8 cellular contexts compared by ENCODE assay signal in genomic region chr2:38602136-38602731, GRCh38. TPM values are rescaled to one million over a fixed set of nuclear protein-coding genes. Genes with fewer than 3 reads are reported as not detected.
DNase-seq lines count a peak whose midpoint lies in the region; ATAC-seq and TF ChIP-seq lines count a peak whose summit lies in the region.

No MANE protein-coding gene starts in this region.

- 1 to 2% methylated on average over 23 to 66 of the region's 74 CpGs for WGBS in GM23248 (ENCODE audit: low coverage in 1 of 2, low lambda C conversion rate in 2 of 2, missing lambda C conversion rate in 2 of 2), 2 experiments
- WGBS in urinary bladder = under 1% methylated on average over 74 of the region's 74 CpGs

- peaks cover 30% of the 10 kb centered on the region for H4K20me1 ChIP-seq in GM23248 (ENCODE audit: insufficient read depth)

- H3K4me1 Mint-ChIP-seq in Caco-2 (ENCODE audit: low read depth, unreplicated experiment) = peaks cover 8% of the 10 kb centered on the region
- H3K4me1 Mint-ChIP-seq in activated T-helper 17 cell treated with anti-CD3 and anti-CD28 coated beads, Interleukin-2, amount 50 U/mL, for 72 hours = peaks cover 13% of the 10 kb centered on the region

- CTCF ChIA-PET in Caco-2 (lab: Charles Lee) = interaction anchor here (0.5 to 4.8 kb wide), 7 partner anchors 13 to 526 kb away, joined by 3 to 21 read pairs (median 6); no protein-coding TSS in a partner anchor

- H3K4me3 Mint-ChIP-seq in Caco-2 (ENCODE audit: unreplicated experiment) = peak overlapping the region; percentile 92
- peak overlapping the region; percentile 84 for H3K4me3 Mint-ChIP-seq in activated T-helper 17 cell treated with anti-CD3 and anti-CD28 coated beads, Interleukin-2, amount 50 U/mL, for 72 hours

- in situ Hi-C loops in GM23248 (cut with MboI) = loop anchor here (10.0 kb wide), 1 partner anchor 113 kb away; no protein-coding TSS in a partner anchor

- H3K9me3 Mint-ChIP-seq in Caco-2 (ENCODE audit: unreplicated experiment) = no peaks in the 10 kb centered on the region
- H3K9me3 Mint-ChIP-seq in activated T-helper 17 cell treated with anti-CD3 and anti-CD28 coated beads, Interleukin-2, amount 50 U/mL, for 72 hours = no peaks in the 10 kb centered on the region

- H3K27ac ChIP-seq in GM23248 (peak overlapping the region; percentile 82), urinary bladder (ENCODE audit: low read depth) (peak overlapping the region; percentile 98)

- H3K9me3 ChIP-seq in Caco-2 (no peaks in the 10 kb centered on the region), GM23248 (ENCODE audit: low read depth) (no peaks in the 10 kb centered on the region), neuron (ENCODE audit: low read length) (no peaks in the 10 kb centered on the region)

- H3K4me1 ChIP-seq in Caco-2 (0 out of 2 replicates have a peak, but pooled peaks cover 5% of the 10 kb centered on the region), GM23248 (ENCODE audit: insufficient read depth) (peaks cover 33% of the 10 kb centered on the region), neuron (ENCODE audit: insufficient read depth, low read length) (peaks cover 35% of the 10 kb centered on the region), urinary bladder (ENCODE audit: insufficient read depth) (peaks cover 4% of the 10 kb centered on the region)

- TF ChIP-seq CTCF in Caco-2 (IDR thresholded peaks at IDR 0.05; ENCODE audit: insufficient read depth in 1 of 2, low read depth in 1 of 2, low read length in 1 of 2, severe bottlenecking in 1 of 2, unreplicated experiment in 1 of 2) (no peak), fibroblast of mammary gland (conservative IDR thresholded peaks at IDR 0.05; ENCODE audit: control insufficient read depth, insufficient read depth, low read depth, low read length) (no peak)

- no peaks in the 10 kb centered on the region for H3K27me3 ChIP-seq in Caco-2 (replicated peaks; ENCODE audit: control insufficient read depth, insufficient read depth, low read length)
- H3K27me3 ChIP-seq in GM23248 (replicated peaks; ENCODE audit: insufficient read depth) = no peaks in the 10 kb centered on the region
- no peaks in the 10 kb centered on the region for H3K27me3 ChIP-seq in neuron (ENCODE audit: insufficient read depth, low read length)

- H3K27me3 Mint-ChIP-seq in Caco-2 (ENCODE audit: insufficient read depth, unreplicated experiment) = no peaks in the 10 kb centered on the region
- H3K27me3 Mint-ChIP-seq in activated T-helper 17 cell treated with anti-CD3 and anti-CD28 coated beads, Interleukin-2, amount 50 U/mL, for 72 hours = no peaks in the 10 kb centered on the region

- H3K4me3 ChIP-seq in Caco-2 (ENCODE audit: low read depth, low read length) = peak overlapping the region; percentile 87
- H3K4me3 ChIP-seq in GM23248 = peak overlapping the region; percentile 94
- H3K4me3 ChIP-seq in fibroblast of mammary gland (ENCODE audit: control insufficient read depth, low read depth, low read length) = peak overlapping the region; percentile 65
- peak overlapping the region; percentile 90 for H3K4me3 ChIP-seq in neuron (ENCODE audit: low read length)
- H3K4me3 ChIP-seq in urinary bladder (ENCODE audit: low read depth, low read length) = peak overlapping the region; percentile 95

- H2AFZ ChIP-seq in GM23248 (peak overlapping the region; percentile 66), neuron (ENCODE audit: low read depth, low read length) (peak overlapping the region; percentile 71)

- DNase-seq in Caco-2 (peak in 1 of 2 experiments; percentile 41), GM23248 (peak; percentile 58), NCI-H146 treated with DMSO at 0.1 percent for 48 hours (lab: John Stamatoyannopoulos, UW; ENCODE audit: unreplicated experiment) (peak; percentile 10), fibroblast of mammary gland (ENCODE audit: low read depth) (no peak), GM19240 (ENCODE audit: insufficient read length, low spot score) (no peak)

- H3K79me2 ChIP-seq in GM23248 (ENCODE audit: insufficient read depth) = peaks cover 52% of the 10 kb centered on the region

- H3K27ac Mint-ChIP-seq in Caco-2 (ENCODE audit: unreplicated experiment) = peak overlapping the region; percentile 96
- peak overlapping the region; percentile 94 for H3K27ac Mint-ChIP-seq in activated T-helper 17 cell treated with anti-CD3 and anti-CD28 coated beads, Interleukin-2, amount 50 U/mL, for 72 hours

- intact Hi-C loops in Caco-2 (cut with micrococcal nuclease; ENCODE audit: unreplicated experiment) = loop anchor here (5.0 kb wide), 2 partner anchors 140 to 520 kb away; partner anchors contain the start of gene SOS1

- peaks cover 11% of the 10 kb centered on the region for H3K36me3 Mint-ChIP-seq in Caco-2 (ENCODE audit: insufficient read depth, unreplicated experiment)
- peaks cover 57% of the 10 kb centered on the region for H3K36me3 Mint-ChIP-seq in activated T-helper 17 cell treated with anti-CD3 and anti-CD28 coated beads, Interleukin-2, amount 50 U/mL, for 72 hours (ENCODE audit: low read depth)

- POLR2A ChIA-PET in Caco-2 (lab: Charles Lee) = interaction anchor here (0.6 to 1.8 kb wide), 5 partner anchors 14 to 578 kb away, joined by 3 to 38 read pairs (median 8); partner anchors contain the start of genes GALM and SRSF7

- no TSS peak for BruUV-seq in Caco-2 (replicated peaks; lab: Mats Ljungman, UMichigan)

- peaks cover 26% of the 10 kb centered on the region; the same call in 1 of the 2 replicates for H3F3A ChIP-seq in GM23248 (ENCODE audit: insufficient read depth)

- no peaks in the 10 kb centered on the region for H3K9me2 ChIP-seq in GM23248 (ENCODE audit: insufficient read depth)

- peak; percentile 1 for ATAC-seq in activated T-helper 17 cell treated with anti-CD3 and anti-CD28 coated beads, Interleukin-2, amount 50 U/mL, for 72 hours (replicated peaks)

- H3K4me2 ChIP-seq in GM23248 (ENCODE audit: unreplicated experiment) = peak overlapping the region; percentile 100

- peak overlapping the region; percentile 93 for H3K9ac ChIP-seq in GM23248

- H3K36me3 ChIP-seq in Caco-2 (ENCODE audit: control insufficient read depth, insufficient read depth, low read length) = no peaks in the 10 kb centered on the region
- no peaks in the 10 kb centered on the region for H3K36me3 ChIP-seq in GM23248 (ENCODE audit: low read depth)
- H3K36me3 ChIP-seq in neuron (ENCODE audit: insufficient read depth, low read length) = no peaks in the 10 kb centered on the region
- H3K36me3 ChIP-seq in urinary bladder (ENCODE audit: insufficient read depth) = no peaks in the 10 kb centered on the region

RNA-seq across cellular contexts. Expression of gene HNRNPLL, which starts 0.5 kb away (rescaled TPM):
- total RNA-seq in Caco-2 (2022) (58.0 and 59.4 TPM in 2 replicates), urinary bladder (106 TPM)
- total RNA-seq in GM23248 (2014; rRNA removed; shearing (Covaris generic)) = 34.9 and 42.6 TPM in 2 replicates
- polyA plus RNA-seq in GM23248 (2016; fragmentation: Nextera tagmentation; extraction: Ambion mirVana) (31.3 and 32.6 TPM in 2 replicates), urinary bladder (28.4 TPM)
- 100 to 1,000 TPM in 1 of 2 donors, 10 to 100 TPM in 1; 84.9 to 122 TPM for total RNA-seq in activated T-helper 17 cell treated with anti-CD3 and anti-CD28 coated beads, Interleukin-2, amount 50 U/mL, for 72 hours

Comparison
In these comparisons a context has a peak if more than half of its experiments do, and no peak if none do; other contexts are left out.
1. DNase-seq: peak in GM23248 (single experiment) and NCI-H146 treated with DMSO at 0.1 percent for 48 hours (single experiment); none in fibroblast of mammary gland (single experiment) and GM19240 (single experiment).
2. Peak in every context shown above with its lines, with median percentiles within 50 percentile points of each other: H3K4me3 ChIP-seq.